In genomic region chr11:48955315-48956049, GRCh38 we compare ENCODE assay signal across 3 cellular contexts. TPM values are rescaled to one million over a fixed set of nuclear protein-coding genes. Genes with fewer than 3 reads are reported as not detected.
"Had no signal": no experiment of that assay in that cellular context is flagged by ENCODE, and none has a peak within 500 bp of the region (broad histone marks: within the 10 kb centered on the region; RNA-seq: fewer than 3 reads in every experiment).

No MANE protein-coding gene starts in this region.

RNA-seq across cellular contexts. Expression of gene TRIM51G, which starts 28.2 kb away (rescaled TPM):
- total RNA-seq: LHCN-M2, M059J, MCF 10A had no signal
